13 cellular contexts compared by ENCODE assay signal in genomic region chr19:7874857-7875393, GRCh38. TPM values are rescaled to one million over a fixed set of nuclear protein-coding genes. Genes with fewer than 3 reads are reported as not detected.
A peak's percentile ranks its signal among the peaks of the same experiment; 100 is the strongest.
DNase-seq lines count a peak whose midpoint lies in the region; ATAC-seq, FAIRE-seq and TF ChIP-seq lines count a peak whose summit lies in the region.
"Had no signal": no experiment of that assay in that cellular context is flagged by ENCODE, and none has a peak within 500 bp of the region (broad histone marks: within the 10 kb centered on the region; RNA-seq: fewer than 3 reads in every experiment).

No MANE protein-coding gene starts in this region.

- POLR2A ChIA-PET in CD4-positive, alpha-beta T cell (lab: Charles Lee) = interaction anchor here (0.6 to 1.2 kb wide), 3 partner anchors 13 to 298 kb away, joined by 3 to 4 read pairs (median 3); partner anchors contain the start of gene SNAPC2
- POLR2A ChIA-PET in HCT116 (lab: Charles Lee) = interaction anchor here (1.5 kb wide), 1 partner anchor 29 kb away, joined by 3 read pairs; the partner anchor contains the start of gene MAP2K7
- POLR2A ChIA-PET in naive thymus-derived CD8-positive, alpha-beta T cell (lab: Charles Lee) = interaction anchor here (1.6 kb wide), 1 partner anchor 13 kb away, joined by 6 read pairs; no protein-coding TSS in a partner anchor

- no peak for DNase-seq in CD4-positive, alpha-beta T cell
- DNase-seq in HCT116 (ENCODE audit: low read depth, low spot score) = no peak
- DNase-seq in central memory CD8-positive, alpha-beta T cell (ENCODE audit: low spot score in 2 of 2) = no peak
- no peak for DNase-seq in naive thymus-derived CD8-positive, alpha-beta T cell
- DNase-seq in urothelium cell line (ENCODE audit: low spot score) = no peak
- DNase-seq in islet precursor cell = no peak
- no peak for DNase-seq in GM19239 (ENCODE audit: insufficient read length, low spot score)
- DNase-seq: aorta had no signal

- H2AFZ ChIP-seq in HCT116 (ENCODE audit: low read depth, low read length, poor library complexity, severe bottlenecking) = no peak overlapping the region

- no peak for TF ChIP-seq POLR2A in HCT116 (IDR thresholded peaks at IDR 0.05; ENCODE audit: borderline replicate concordance, extremely low read depth, insufficient read depth, insufficient read length)

- H3K9me3 ChIP-seq in CD4-positive, alpha-beta T cell (ENCODE audit: control insufficient read depth, low read length) = no peaks in the 10 kb centered on the region
- H3K9me3 ChIP-seq in HCT116 (ENCODE audit: control insufficient read depth in 1 of 2, insufficient read depth in 1 of 2, low read depth in 1 of 2, low read length in 2 of 2) = no peaks in the 10 kb centered on the region

- H3K79me2 ChIP-seq in HCT116 (ENCODE audit: insufficient read depth, low read length) = no peaks in the 10 kb centered on the region

- no peaks in the 10 kb centered on the region for H3K36me3 Mint-ChIP-seq in CD4-positive, alpha-beta T cell (ENCODE audit: low read depth)
- H3K36me3 Mint-ChIP-seq in central memory CD8-positive, alpha-beta T cell (ENCODE audit: insufficient read depth) = peaks cover 3% of the 10 kb centered on the region
- H3K36me3 Mint-ChIP-seq in naive thymus-derived CD8-positive, alpha-beta T cell = peaks cover 0 to 2% (median 1%) of the 10 kb centered on the region in 3 donors

- H3K9ac ChIP-seq in HCT116 (ENCODE audit: low read length) = peak overlapping the region; percentile 41; the same call in 1 of the 2 replicates

- H3K4me1 ChIP-seq in HCT116 (ENCODE audit: control insufficient read depth in 1 of 2, insufficient read depth in 2 of 2, low read length in 2 of 2) = peaks cover 20 to 49% of the 10 kb centered on the region in 2 experiments

- ATAC-seq in CD4-positive, alpha-beta T cell (ENCODE audit: poor library complexity) = no peak
- no peak for ATAC-seq in HCT116
- ATAC-seq in central memory CD8-positive, alpha-beta T cell (replicated peaks; ENCODE audit: extremely low read depth, poor library complexity, severe bottlenecking) = no peak
- ATAC-seq in naive thymus-derived CD8-positive, alpha-beta T cell = no peak
- ATAC-seq: activated CD4-positive, CD25-positive, alpha-beta regulatory T cell treated with anti-CD3 and anti-CD28 coated beads, Interleukin-2, amount 50 U/mL, for 24 hours had no signal

- peaks cover 26% of the 10 kb centered on the region for H3K4me1 Mint-ChIP-seq in CD4-positive, alpha-beta T cell (ENCODE audit: low read depth)
- H3K4me1 Mint-ChIP-seq in central memory CD8-positive, alpha-beta T cell = peaks cover 15% of the 10 kb centered on the region
- H3K4me1 Mint-ChIP-seq in naive thymus-derived CD8-positive, alpha-beta T cell = peaks cover 18 to 41% (median 33%) of the 10 kb centered on the region in 4 donors

- TF ChIP-seq RAD21 in HCT116 (IDR thresholded peaks at IDR 0.05; ENCODE audit: low read depth) = no peak

- no peaks in the 10 kb centered on the region for H3K36me3 ChIP-seq in HCT116 (ENCODE audit: control insufficient read depth in 1 of 2, insufficient read depth in 2 of 2, low read length in 2 of 2)

- FAIRE-seq in urothelium cell line (lab: Jason Lieb, UNC) = no peak
- FAIRE-seq in GM19239 (lab: Jason Lieb, UNC) = no peak

- TF ChIP-seq CTCF in CD4-positive, alpha-beta T cell (IDR thresholded peaks at IDR 0.05) = no peak
- no peak for TF ChIP-seq CTCF in HCT116 (IDR thresholded peaks at IDR 0.05 in 2 of 3, conservative IDR thresholded peaks at IDR 0.05 in 1 of 3; ENCODE audit: borderline replicate concordance in 1 of 3, insufficient read depth in 1 of 3, low read depth in 2 of 3, low read length in 2 of 3)

- peaks cover 34% of the 10 kb centered on the region for H3K27me3 Mint-ChIP-seq in CD4-positive, alpha-beta T cell
- peaks cover 26% of the 10 kb centered on the region for H3K27me3 Mint-ChIP-seq in central memory CD8-positive, alpha-beta T cell
- peaks cover 0 to 22% (median 12%) of the 10 kb centered on the region in 5 donors for H3K27me3 Mint-ChIP-seq in naive thymus-derived CD8-positive, alpha-beta T cell

- H3K9me2 ChIP-seq in HCT116 (ENCODE audit: insufficient read depth) = no peaks in the 10 kb centered on the region

- H3K27ac Mint-ChIP-seq in CD4-positive, alpha-beta T cell = no peak overlapping the region
- H3K27ac Mint-ChIP-seq in central memory CD8-positive, alpha-beta T cell (ENCODE audit: low read depth) = no peak overlapping the region
- H3K27ac Mint-ChIP-seq in naive thymus-derived CD8-positive, alpha-beta T cell = peak overlapping the region in 2 of 10 donors; percentile 49 to 53

- intact Hi-C loops in CD4-positive, alpha-beta T cell (cut with DNase I, micrococcal nuclease) = no loop called here
- intact Hi-C loops in HCT116 (cut with micrococcal nuclease) = no loop called here

- H4K20me1 ChIP-seq in HCT116 (ENCODE audit: insufficient read depth) = no peaks in the 10 kb centered on the region

- CTCF ChIA-PET in CD4-positive, alpha-beta T cell (lab: Charles Lee) = interaction anchor here (1.4 kb wide), 1 partner anchor 29 kb away, joined by 3 read pairs; the partner anchor contains the start of gene MAP2K7
- CTCF ChIA-PET in HCT116 (lab: Charles Lee) = interaction anchor here (2.1 kb wide), 1 partner anchor 14 kb away, joined by 4 read pairs; the partner anchor contains the start of gene LRRC8E

- H3K9me3 Mint-ChIP-seq in CD4-positive, alpha-beta T cell = no peaks in the 10 kb centered on the region
- H3K9me3 Mint-ChIP-seq in central memory CD8-positive, alpha-beta T cell = peaks cover 9% of the 10 kb centered on the region
- no peaks in the 10 kb centered on the region for H3K9me3 Mint-ChIP-seq in naive thymus-derived CD8-positive, alpha-beta T cell

- BruUV-seq in HCT116 (replicated peaks; lab: Mats Ljungman, UMichigan) = no TSS peak

- no peak overlapping the region for H3K27ac ChIP-seq in CD4-positive, alpha-beta T cell (ENCODE audit: low read depth, low read length)
- H3K27ac ChIP-seq in HCT116 (ENCODE audit: low read depth, low read length) = peak overlapping the region; percentile 61; the same call in 1 of the 2 replicates
- H3K27ac ChIP-seq: HL-60, RWPE1 had no signal

- peaks cover 22% of the 10 kb centered on the region for H3K27me3 ChIP-seq in CD4-positive, alpha-beta T cell (ENCODE audit: control insufficient read depth, insufficient read depth, low read length)
- H3K27me3 ChIP-seq in HCT116 (ENCODE audit: insufficient read depth, low read length) = no peaks in the 10 kb centered on the region

- RAD21 ChIA-PET in HCT116 (lab: Charles Lee; ENCODE audit: low non-redundant PET in 1 of 2, low total read pairs in 2 of 2, uncharacterized antibody in 2 of 2, unreplicated experiment in 2 of 2) = interaction anchor here in 1 of 2 experiments (0.6 kb wide), 1 partner anchor 46 kb away, joined by 9 read pairs; the partner anchor contains the start of gene SNAPC2

- H3K4me3 Mint-ChIP-seq in CD4-positive, alpha-beta T cell = peak overlapping the region; percentile 38
- H3K4me3 Mint-ChIP-seq in central memory CD8-positive, alpha-beta T cell = peak overlapping the region; percentile 32
- peak overlapping the region; percentile 41 to 76 (median 61) for H3K4me3 Mint-ChIP-seq in naive thymus-derived CD8-positive, alpha-beta T cell

- peak overlapping the region; percentile 79 for H3K4me2 ChIP-seq in HCT116 (ENCODE audit: low read length)

- H3K4me3 ChIP-seq in HCT116 (replicated peaks in 1 of 2; ENCODE audit: low read depth in 1 of 2, low read length in 2 of 2) = peak overlapping the region; percentile 46 to 56

TF ChIP-seq in HCT116, 20 proteins besides CTCF, POLR2A, EP300 and RAD21 (continues in another document):
- TF ChIP-seq ATF3 (IDR thresholded peaks at IDR 0.05) = no peak
- TF ChIP-seq ZFX (IDR thresholded peaks at IDR 0.05) = no peak

RNA-seq across cellular contexts. Expression of gene PRR36, which starts 0.7 kb away (rescaled TPM):
- under 1 TPM; 0.25 to 0.30 TPM for total RNA-seq in CD4-positive, alpha-beta T cell
- total RNA-seq in HCT116 (2021; ENCODE audit: unreplicated experiment) = 7.5 TPM
- polyA plus RNA-seq in HCT116 (2012) = 5.2 and 6.0 TPM in 2 replicates
- total RNA-seq in naive thymus-derived CD8-positive, alpha-beta T cell = under 1 TPM; 0.11 to 0.21 TPM
- under 1 TPM; 0.03 to 0.18 (median 0.13) TPM for polyA plus RNA-seq in naive thymus-derived CD8-positive, alpha-beta T cell
- polyA plus RNA-seq: fibroblast of lung had no signal

RNA-seq across cellular contexts. Expression of gene LRRC8E, which starts 13.4 kb away (rescaled TPM):
- not detected for total RNA-seq in CD4-positive, alpha-beta T cell
- 18.1 TPM for total RNA-seq in HCT116 (2021; ENCODE audit: unreplicated experiment)
- polyA plus RNA-seq in HCT116 (2012) = 11.8 and 13.0 TPM in 2 replicates
- not detected for total RNA-seq in naive thymus-derived CD8-positive, alpha-beta T cell
- not detected for polyA plus RNA-seq in naive thymus-derived CD8-positive, alpha-beta T cell
- total RNA-seq: G401 had no signal
- polyA plus RNA-seq: aorta had no signal

RNA-seq across cellular contexts. Expression of gene MAP2K7, which starts 28.8 kb away (rescaled TPM):
- total RNA-seq in CD4-positive, alpha-beta T cell = 10 to 100 TPM; 81.7 to 82.3 TPM
- 59.1 TPM for total RNA-seq in HCT116 (2021; ENCODE audit: unreplicated experiment)
- polyA plus RNA-seq in HCT116 (2012) = 36.4 and 43.1 TPM in 2 replicates
- total RNA-seq in naive thymus-derived CD8-positive, alpha-beta T cell = 10 to 100 TPM; 85.7 to 86.9 TPM
- 1 to 10 TPM; 1.8 to 5.1 (median 2.3) TPM for polyA plus RNA-seq in naive thymus-derived CD8-positive, alpha-beta T cell

RNA-seq across cellular contexts. Expression of gene TGFBR3L, which starts 39.7 kb away (rescaled TPM):
- total RNA-seq in CD4-positive, alpha-beta T cell = 1 to 10 TPM; 1.1 to 1.2 TPM
- total RNA-seq in HCT116 (2021; ENCODE audit: unreplicated experiment) = 30.9 TPM
- polyA plus RNA-seq in HCT116 (2012) = 37.9 and 39.2 TPM in 2 replicates
- total RNA-seq in naive thymus-derived CD8-positive, alpha-beta T cell = under 1 TPM; 0.41 to 0.57 TPM
- polyA plus RNA-seq in naive thymus-derived CD8-positive, alpha-beta T cell = under 1 TPM in 1 of 3 donors, not detected in 2; 0.60 TPM
- total RNA-seq: G401 had no signal
- polyA plus RNA-seq: fibroblast of lung had no signal

RNA-seq across cellular contexts. Expression of gene EVI5L, which starts 44.9 kb away (rescaled TPM):
- total RNA-seq in CD4-positive, alpha-beta T cell = 1 to 10 TPM; 5.2 to 6.0 TPM
- 15.0 TPM for total RNA-seq in HCT116 (2021; ENCODE audit: unreplicated experiment)
- 17.1 and 21.0 TPM in 2 replicates for polyA plus RNA-seq in HCT116 (2012)
- 10 to 100 TPM; 10.5 to 11.5 TPM for total RNA-seq in naive thymus-derived CD8-positive, alpha-beta T cell
- polyA plus RNA-seq in naive thymus-derived CD8-positive, alpha-beta T cell = 1 to 10 TPM; 1.1 to 2.7 (median 1.7) TPM

Comparison
In these comparisons a context has a peak if more than half of its experiments do, and no peak if none do; other contexts are left out.
1. RNA of gene LRRC8E, which starts 13.4 kb away (total RNA-seq): 18.1 TPM in HCT116 (single experiment); not detected in CD4-positive, alpha-beta T cell and not detected in naive thymus-derived CD8-positive, alpha-beta T cell; every median in the first group is over 10 times any median in the second.
2. Peak in every context shown above with its lines, with median percentiles within 50 percentile points of each other: H3K4me3 Mint-ChIP-seq.